Comparison of ENCODE assay signal across 18 cellular contexts in the genomic region with DNA sequence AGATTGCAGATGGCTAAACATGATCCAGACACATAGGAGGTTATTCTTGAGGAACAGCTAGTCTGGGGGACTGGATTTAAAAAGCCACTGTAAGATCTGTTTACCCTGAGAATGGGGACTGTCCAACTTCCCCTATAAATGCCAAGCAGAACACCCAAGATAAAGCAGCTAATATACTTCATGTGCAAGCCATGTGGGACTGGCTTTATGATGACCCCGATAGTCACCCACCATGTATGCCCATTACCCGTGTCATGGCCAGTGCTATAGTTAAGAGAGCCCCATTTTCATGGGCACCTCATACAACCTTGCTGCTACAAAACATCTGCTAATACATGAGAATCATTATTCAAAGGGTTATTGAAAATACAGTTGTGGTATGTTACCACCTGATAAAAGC.
"Had no signal": no experiment of that assay in that cellular context is flagged by ENCODE, and none has a peak within 500 bp of the region (broad histone marks: within the 10 kb centered on the region; RNA-seq: fewer than 3 reads in every experiment).

No MANE protein-coding gene starts in this region.

- H3K4me3 ChIP-seq: adrenal gland, cardiac muscle cell, mucosa of descending colon, right atrium auricular region, thoracic aorta had no signal

- H3K9me3 Mint-ChIP-seq: activated naive CD4-positive, alpha-beta T cell treated with anti-CD3 and anti-CD28 coated beads for 36 hours; activated T-helper 1 cell treated with anti-CD3 and anti-CD28 coated beads, Interleukin-12 subunit alpha, Interleukin-12 subunit beta, Interleukin-2, Interleukin-4 antibody, amounts not matched to agents 30 ng/mL and 10 ng/mL and 1 ng/mL, durations not matched to agents 14 hours and 24 hours and 36 hours; nephron progenitor cell had no signal

- H3K9me3 ChIP-seq: adrenal gland, mucosa of descending colon, right atrium auricular region, thoracic aorta had no signal

- DNase-seq: activated CD4-positive, alpha-beta T cell treated with anti-CD3 and anti-CD28 coated beads for 1 hour; activated CD8-positive, alpha-beta memory T cell treated with anti-CD3 and anti-CD28 coated beads, Interleukin-2, amount 50 U/mL, for 48 hours; activated naive CD4-positive, alpha-beta T cell treated with anti-CD3 and anti-CD28 coated beads for 36 hours; adrenal gland; islet precursor cell; mucosa of descending colon; nephron progenitor cell; stimulated activated CD4-positive, alpha-beta T cell treated with anti-CD3 and anti-CD28 coated beads, Interleukin-4, amount 100 ng/mL, for 4 hours; stimulated activated CD8-positive, alpha-beta memory T cell treated with anti-CD3 and anti-CD28 coated beads, Interleukin-4, amount 100 ng/mL, for 48 hours; T-helper 9 cell had no signal

- ATAC-seq: esophagus mucosa, left lobe of liver, mucosa of descending colon had no signal

- H3K4me3 Mint-ChIP-seq: activated naive CD4-positive, alpha-beta T cell treated with anti-CD3 and anti-CD28 coated beads for 36 hours; activated T-helper 1 cell treated with anti-CD3 and anti-CD28 coated beads, Interleukin-12 subunit alpha, Interleukin-12 subunit beta, Interleukin-2, Interleukin-4 antibody, amounts not matched to agents 30 ng/mL and 10 ng/mL and 1 ng/mL, durations not matched to agents 14 hours and 24 hours and 36 hours; nephron progenitor cell had no signal

- H3K4me1 Mint-ChIP-seq: nephron progenitor cell had no signal

- H3K4me1 ChIP-seq: right atrium auricular region had no signal

- H3K27ac Mint-ChIP-seq: activated T-helper 1 cell treated with anti-CD3 and anti-CD28 coated beads, Interleukin-12 subunit alpha, Interleukin-12 subunit beta, Interleukin-2, Interleukin-4 antibody, amounts not matched to agents 30 ng/mL and 10 ng/mL and 1 ng/mL, durations not matched to agents 14 hours and 24 hours and 36 hours; nephron progenitor cell; progenitor cell of endocrine pancreas had no signal

- H3K27ac ChIP-seq: adrenal gland, cardiac muscle cell, right atrium auricular region, thoracic aorta, VCaP had no signal

- H3K27me3 ChIP-seq: adrenal gland, cardiac muscle cell, right atrium auricular region had no signal
